Comparison of ENCODE assay signal across 3 cellular contexts in genomic region chr1:32195972-32196823, GRCh38.
TF ChIP-seq lines count a peak whose summit lies in the region.

No MANE protein-coding gene starts in this region.

TF ChIP-seq in HepG2, 621 proteins besides CTCF, POLR2A, EP300 and RAD21:
- TF ChIP-seq PHF21A (CRISPR knock-in tag; IDR thresholded peaks at IDR 0.05), result no peak
- no peak for TF ChIP-seq ZMYM4 (CRISPR knock-in tag; IDR thresholded peaks at IDR 0.05)
- TF ChIP-seq ARID5B (CRISPR knock-in tag; IDR thresholded peaks at IDR 0.05), result no peak
- TF ChIP-seq SRSF1 (optimal IDR thresholded peaks at IDR 0.05; ENCODE audit: low read depth, low read length), result no peak

TF ChIP-seq in WTC11, 78 proteins besides CTCF, POLR2A, EP300 and RAD21:
- no peak for TF ChIP-seq FOXP1 (CRISPR knock-in tag; IDR thresholded peaks at IDR 0.05; ENCODE audit: borderline replicate concordance)
- TF ChIP-seq AR (CRISPR knock-in tag; IDR thresholded peaks at IDR 0.05), result no peak
- no peak for TF ChIP-seq PRRX2 (CRISPR knock-in tag; IDR thresholded peaks at IDR 0.05)
- no peak for TF ChIP-seq ATF6 (CRISPR knock-in tag; IDR thresholded peaks at IDR 0.05)
- TF ChIP-seq RELA (CRISPR knock-in tag; IDR thresholded peaks at IDR 0.05; ENCODE audit: borderline replicate concordance), result no peak
- TF ChIP-seq E2F4 (CRISPR knock-in tag; IDR thresholded peaks at IDR 0.05; ENCODE audit: borderline replicate concordance, low read depth), result no peak
- no peak for TF ChIP-seq TEAD1 (CRISPR knock-in tag; IDR thresholded peaks at IDR 0.05)

TF ChIP-seq in endothelial cell of umbilical vein, 7 proteins besides CTCF, POLR2A, EP300 and RAD21:
- TF ChIP-seq FOS (IDR thresholded peaks at IDR 0.05; ENCODE audit: borderline replicate concordance, insufficient read depth, low read length) (no peak), GATA2 (IDR thresholded peaks at IDR 0.05; ENCODE audit: insufficient read depth, insufficient read length, low read depth, low read length) (no peak), JUN (IDR thresholded peaks at IDR 0.05; ENCODE audit: borderline replicate concordance, insufficient read depth, insufficient read length, low read depth) (no peak), EZH2 (IDR thresholded peaks at IDR 0.05; ENCODE audit: borderline replicate concordance, low read depth, low read length, severe bottlenecking) (no peak)
